32 cellular contexts compared by ENCODE assay signal in the genomic region with DNA sequence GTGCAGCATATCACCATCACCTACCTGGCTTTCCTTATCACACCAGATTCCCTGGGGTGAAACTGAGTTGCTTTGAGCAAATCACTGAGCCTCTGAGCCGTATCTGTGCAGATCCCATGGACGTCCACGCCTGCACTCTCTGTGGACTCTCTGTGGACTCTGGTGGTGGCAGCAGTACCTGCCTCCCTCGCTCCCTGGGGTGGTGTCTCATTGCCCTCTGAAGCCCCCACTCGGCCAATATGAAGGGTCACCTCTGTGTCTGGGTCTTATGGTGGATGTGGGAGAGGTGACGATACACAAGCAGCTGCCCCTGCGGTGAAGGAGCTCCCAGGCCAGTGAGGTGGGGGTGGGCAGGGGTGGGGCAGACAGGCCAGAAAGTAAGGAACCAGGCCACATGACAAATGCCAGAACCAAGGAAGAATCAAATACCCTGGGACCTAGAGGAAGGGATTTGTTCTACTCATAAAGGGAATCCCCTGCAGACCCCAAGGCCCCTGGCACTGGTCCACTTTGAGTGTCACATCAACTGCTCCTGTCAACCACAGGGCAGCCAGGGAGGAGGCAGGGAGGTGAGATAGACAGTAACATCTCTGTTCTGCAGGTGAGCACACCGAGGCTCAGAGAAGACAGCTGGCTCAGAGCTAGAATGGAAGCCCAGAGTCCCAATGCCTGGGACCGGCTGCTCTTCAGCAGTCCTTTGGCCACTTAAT. TPM values are rescaled to one million over a fixed set of nuclear protein-coding genes. Genes with fewer than 3 reads are reported as not detected.
"Had no signal": no experiment of that assay in that cellular context is flagged by ENCODE, and none has a peak within 500 bp of the region (broad histone marks: within the 10 kb centered on the region; RNA-seq: fewer than 3 reads in every experiment).

No MANE protein-coding gene starts in this region.

- H3K27me3 ChIP-seq: body of pancreas, breast epithelium, Peyer's patch had no signal

- DNase-seq: activated CD4-positive, alpha-beta T cell treated with anti-CD3 and anti-CD28 coated beads, Interleukin-2, amount 10 ng/mL, durations not matched to agents 24 days and 14 days; activated CD4-positive, alpha-beta T cell treated with anti-CD3 and anti-CD28 coated beads, Interleukin-2, amount 50 U/mL, for 4 hours; activated CD8-positive, alpha-beta T cell treated with anti-CD3 and anti-CD28 coated beads for 36 hours; activated gamma-delta T cell; activated naive CD4-positive, alpha-beta T cell treated with Interleukin-2 at 50 U/mL for 16 hours; activated naive CD8-positive, alpha-beta T cell treated with anti-CD3 and anti-CD28 coated beads, Interleukin-2, amount 10 ng/mL, durations not matched to agents 7 days and 5 days; activated T-cell treated with anti-CD3 and anti-CD28 coated beads, Interleukin-2, amount 50 U/mL, for 1 hour; activated T-cell treated with anti-CD3 and anti-CD28 coated beads, Interleukin-2, amount 50 U/mL, for 72 hours; amygdala; body of pancreas; cerebellar nuclear complex; NCI-H1105; NCI-H1417 treated with DMSO at 0.1 percent for 48 hours; NCI-H2081; NCI-H526 treated with DMSO at 0.1 percent for 48 hours; NCI-H82; NK-92 treated with Interleukin-12 subunit alpha and Interleukin-12 subunit beta, amount 100 ng/mL, for 24 hours; PC-3; Peyer's patch; RPMI8226; SHP77 treated with DMSO at 0.1 percent for 48 hours; SK-N-SH had no signal

- H3K27ac ChIP-seq: body of pancreas, breast epithelium, Peyer's patch, SJSA1 had no signal

- H3K36me3 ChIP-seq: breast epithelium, Peyer's patch, SJSA1 had no signal

- H3K9ac ChIP-seq: SK-N-SH had no signal

- ATAC-seq: activated CD8-positive, alpha-beta T cell treated with anti-CD3 and anti-CD28 coated beads for 36 hours; activated T-cell treated with anti-CD3 and anti-CD28 coated beads, Interleukin-2, amount 50 U/mL, for 72 hours; body of pancreas; K562; PC-3 had no signal

- H3K4me1 ChIP-seq: body of pancreas, breast epithelium, Peyer's patch, SJSA1 had no signal

- H3K27me3 Mint-ChIP-seq: activated CD4-positive, alpha-beta T cell treated with anti-CD3 and anti-CD28 coated beads, Interleukin-2, amount 10 ng/mL, durations not matched to agents 24 days and 14 days; activated CD8-positive, alpha-beta T cell treated with anti-CD3 and anti-CD28 coated beads for 36 hours; activated naive CD4-positive, alpha-beta T cell treated with anti-CD3 and anti-CD28 coated beads, Interleukin-2, amount 50 U/mL, for 24 hours had no signal

- H3K9me3 Mint-ChIP-seq: activated CD4-positive, alpha-beta T cell treated with anti-CD3 and anti-CD28 coated beads, Interleukin-2, amount 10 ng/mL, durations not matched to agents 24 days and 14 days; activated CD8-positive, alpha-beta T cell treated with anti-CD3 and anti-CD28 coated beads for 36 hours; activated naive CD4-positive, alpha-beta T cell treated with anti-CD3 and anti-CD28 coated beads, Interleukin-2, amount 50 U/mL, for 24 hours; activated naive CD8-positive, alpha-beta T cell treated with anti-CD3 and anti-CD28 coated beads, Interleukin-2, amount 10 ng/mL, durations not matched to agents 7 days and 5 days; activated T-cell treated with anti-CD3 and anti-CD28 coated beads, Interleukin-2, amount 50 U/mL, for 72 hours; activated T-helper 2 cell treated with anti-CD3 and anti-CD28 coated beads, Interferon-gamma antibody, Interleukin-2, Interleukin-4, amounts not matched to agents 10 μg/mL and 5 μg/mL and 100 μg/mL, durations not matched to agents 14 hours and 24 hours and 36 hours; T-helper 1 cell treated with Interleukin-12 subunit alpha and Interleukin-12 subunit beta and Interleukin-4 antibody, amounts not matched to agents 30 μg/mL and 1 μg/mL, for 36 hours; T-helper 2 cell treated with Interferon-gamma antibody and Interleukin-4, amounts not matched to agents 5 μg/mL and 100 μg/mL, for 36 hours had no signal

- H3K4me3 ChIP-seq: body of pancreas, breast epithelium, K562, Peyer's patch, SJSA1 had no signal

- H3K36me3 Mint-ChIP-seq: activated naive CD4-positive, alpha-beta T cell treated with anti-CD3 and anti-CD28 coated beads, Interleukin-2, amount 50 U/mL, for 24 hours; activated naive CD8-positive, alpha-beta T cell treated with anti-CD3 and anti-CD28 coated beads, Interleukin-2, amount 10 ng/mL, durations not matched to agents 7 days and 5 days had no signal

- H3K27ac Mint-ChIP-seq: activated CD4-positive, alpha-beta T cell treated with anti-CD3 and anti-CD28 coated beads, Interleukin-2, amount 10 ng/mL, durations not matched to agents 24 days and 14 days; activated CD8-positive, alpha-beta T cell treated with anti-CD3 and anti-CD28 coated beads for 36 hours; activated naive CD4-positive, alpha-beta T cell treated with anti-CD3 and anti-CD28 coated beads, Interleukin-2, amount 50 U/mL, for 24 hours; activated naive CD8-positive, alpha-beta T cell treated with anti-CD3 and anti-CD28 coated beads, Interleukin-2, amount 10 ng/mL, durations not matched to agents 7 days and 5 days; activated T-cell treated with anti-CD3 and anti-CD28 coated beads, Interleukin-2, amount 50 U/mL, for 72 hours; activated T-helper 2 cell treated with anti-CD3 and anti-CD28 coated beads, Interferon-gamma antibody, Interleukin-2, Interleukin-4, amounts not matched to agents 10 μg/mL and 5 μg/mL and 100 μg/mL, durations not matched to agents 14 hours and 24 hours and 36 hours; T-helper 1 cell treated with Interleukin-12 subunit alpha and Interleukin-12 subunit beta and Interleukin-4 antibody, amounts not matched to agents 30 μg/mL and 1 μg/mL, for 36 hours; T-helper 2 cell treated with Interferon-gamma antibody and Interleukin-4, amounts not matched to agents 5 μg/mL and 100 μg/mL, for 36 hours had no signal

- FAIRE-seq: astrocyte, K562, TTC549 had no signal

- H3K4me1 Mint-ChIP-seq: activated CD4-positive, alpha-beta T cell treated with anti-CD3 and anti-CD28 coated beads, Interleukin-2, amount 10 ng/mL, durations not matched to agents 24 days and 14 days; activated naive CD4-positive, alpha-beta T cell treated with anti-CD3 and anti-CD28 coated beads, Interleukin-2, amount 50 U/mL, for 24 hours; activated naive CD8-positive, alpha-beta T cell treated with anti-CD3 and anti-CD28 coated beads, Interleukin-2, amount 10 ng/mL, durations not matched to agents 7 days and 5 days had no signal

- H3K9me3 ChIP-seq: body of pancreas, breast epithelium, Peyer's patch, SJSA1, SK-N-SH had no signal

- H3K4me3 Mint-ChIP-seq: activated CD4-positive, alpha-beta T cell treated with anti-CD3 and anti-CD28 coated beads, Interleukin-2, amount 10 ng/mL, durations not matched to agents 24 days and 14 days; activated CD8-positive, alpha-beta T cell treated with anti-CD3 and anti-CD28 coated beads for 36 hours; activated naive CD4-positive, alpha-beta T cell treated with anti-CD3 and anti-CD28 coated beads, Interleukin-2, amount 50 U/mL, for 24 hours; activated naive CD8-positive, alpha-beta T cell treated with anti-CD3 and anti-CD28 coated beads, Interleukin-2, amount 10 ng/mL, durations not matched to agents 7 days and 5 days; activated T-cell treated with anti-CD3 and anti-CD28 coated beads, Interleukin-2, amount 50 U/mL, for 72 hours; T-helper 1 cell treated with Interleukin-12 subunit alpha and Interleukin-12 subunit beta and Interleukin-4 antibody, amounts not matched to agents 30 μg/mL and 1 μg/mL, for 36 hours; T-helper 2 cell treated with Interferon-gamma antibody and Interleukin-4, amounts not matched to agents 5 μg/mL and 100 μg/mL, for 36 hours had no signal

RNA-seq across cellular contexts. Expression of gene CHST1, which starts 9.2 kb away (rescaled TPM):
- total RNA-seq: activated CD8-positive, alpha-beta T cell treated with anti-CD3 and anti-CD28 coated beads for 36 hours; activated naive CD8-positive, alpha-beta T cell treated with anti-CD3 and anti-CD28 coated beads, Interleukin-2, amount 10 ng/mL, durations not matched to agents 7 days and 5 days; MCF 10A; PC-3; SJSA1 had no signal
